8 cellular contexts compared by ENCODE assay signal in genomic region chr9:6014668-6015270, GRCh38. TPM values are rescaled to one million over a fixed set of nuclear protein-coding genes. Genes with fewer than 3 reads are reported as not detected.
A peak's percentile ranks its signal among the peaks of the same experiment; 100 is the strongest.
DNase-seq lines count a peak whose midpoint lies in the region; ATAC-seq, FAIRE-seq and TF ChIP-seq lines count a peak whose summit lies in the region.

No MANE protein-coding gene starts in this region.

- DNase-seq in BE2C (no peak), amniotic epithelial cell (ENCODE audit: low read depth) (peak; percentile 84), COLO829 (ENCODE audit: low spot score) (no peak), NCI-H2171 treated with DMSO at 0.1 percent for 48 hours (lab: John Stamatoyannopoulos, UW) (no peak), frontal cortex (ENCODE audit: low spot score in 2 of 2) (no peak)
- peak in 1 of 2 donors; percentile 59 for DNase-seq in stimulated activated effector memory CD8-positive, alpha-beta T cell treated with anti-CD3 and anti-CD28 coated beads, Interleukin-12 subunit alpha, Interleukin-12 subunit beta, amount 100 ng/mL, for 72 hours (ENCODE audit: low spot score in 2 of 2)

- WGBS in HUES64 = 24% methylated on average over 9 of the region's 9 CpGs

- H3K4me3 Mint-ChIP-seq in stimulated activated effector memory CD8-positive, alpha-beta T cell treated with anti-CD3 and anti-CD28 coated beads, Interleukin-12 subunit alpha, Interleukin-12 subunit beta, amount 100 ng/mL, for 72 hours = peak overlapping the region; percentile 95

- H3K9me3 Mint-ChIP-seq in stimulated activated effector memory CD8-positive, alpha-beta T cell treated with anti-CD3 and anti-CD28 coated beads, Interleukin-12 subunit alpha, Interleukin-12 subunit beta, amount 100 ng/mL, for 72 hours = peaks cover 3% of the 10 kb centered on the region

- peak overlapping the region; percentile 74 for H3K27ac ChIP-seq in HUES64 (ENCODE audit: low read depth, low read length)
- H3K27ac ChIP-seq in iPS-18a (ENCODE audit: low read length) = peak overlapping the region; percentile 52

- H3K36me3 ChIP-seq in BE2C (peaks cover 7% of the 10 kb centered on the region), HUES64 (ENCODE audit: insufficient read depth, low read length) (peaks cover 35% of the 10 kb centered on the region), iPS-18a (ENCODE audit: control insufficient read depth, low read depth, low read length) (peaks cover 24% of the 10 kb centered on the region)

- H3K27ac Mint-ChIP-seq in stimulated activated effector memory CD8-positive, alpha-beta T cell treated with anti-CD3 and anti-CD28 coated beads, Interleukin-12 subunit alpha, Interleukin-12 subunit beta, amount 100 ng/mL, for 72 hours = peak overlapping the region; percentile 96

- H3K4me3 ChIP-seq in BE2C (ENCODE audit: low read depth, low read length) = peak overlapping the region; percentile 94
- peak overlapping the region; percentile 95 for H3K4me3 ChIP-seq in HUES64 (ENCODE audit: low read length)
- H3K4me3 ChIP-seq in iPS-18a (ENCODE audit: low read length) = peak overlapping the region; percentile 81

- no peaks in the 10 kb centered on the region for H3K9me3 ChIP-seq in BE2C
- H3K9me3 ChIP-seq in HUES64 (ENCODE audit: insufficient read depth, low read depth, low read length) = no peaks in the 10 kb centered on the region
- no peaks in the 10 kb centered on the region for H3K9me3 ChIP-seq in iPS-18a (ENCODE audit: control insufficient read depth, low read depth, low read length)

- no peak for FAIRE-seq in frontal cortex (lab: Jason Lieb, UNC)

- peaks cover 58% of the 10 kb centered on the region for H3K36me3 Mint-ChIP-seq in stimulated activated effector memory CD8-positive, alpha-beta T cell treated with anti-CD3 and anti-CD28 coated beads, Interleukin-12 subunit alpha, Interleukin-12 subunit beta, amount 100 ng/mL, for 72 hours

- peak; percentile 75 for ATAC-seq in stimulated activated effector memory CD8-positive, alpha-beta T cell treated with anti-CD3 and anti-CD28 coated beads, Interleukin-12 subunit alpha, Interleukin-12 subunit beta, amount 100 ng/mL, for 72 hours

- no peak for TF ChIP-seq CTCF in BE2C (IDR thresholded peaks at IDR 0.05; ENCODE audit: low read depth, low read length)

- H3K27me3 ChIP-seq in BE2C (no peaks in the 10 kb centered on the region), HUES64 (ENCODE audit: insufficient read depth, low read length) (no peaks in the 10 kb centered on the region), iPS-18a (ENCODE audit: control insufficient read depth, insufficient read depth, low read length) (no peaks in the 10 kb centered on the region)

- H3K4me1 ChIP-seq in BE2C (no peaks in the 10 kb centered on the region), HUES64 (ENCODE audit: insufficient read depth, low read length) (peaks cover 5% of the 10 kb centered on the region; the same call in 1 of the 2 replicates), iPS-18a (ENCODE audit: control insufficient read depth, low read depth, low read length) (peaks cover 7% of the 10 kb centered on the region)

- peaks cover 46% of the 10 kb centered on the region for H3K4me1 Mint-ChIP-seq in stimulated activated effector memory CD8-positive, alpha-beta T cell treated with anti-CD3 and anti-CD28 coated beads, Interleukin-12 subunit alpha, Interleukin-12 subunit beta, amount 100 ng/mL, for 72 hours

- peak overlapping the region; percentile 95 for H3K9ac ChIP-seq in HUES64 (ENCODE audit: low read depth, low read length)
- H3K9ac ChIP-seq in iPS-18a (ENCODE audit: low read length) = peak overlapping the region; percentile 80

RNA-seq across cellular contexts. Expression of gene RANBP6, which starts 0.7 kb away (rescaled TPM):
- polyA plus RNA-seq in BE2C (2012; ENCODE audit: insufficient read depth, insufficient read length, low read depth) = 24.0 TPM
- polyA plus RNA-seq in HUES64 (2013, experiment 1 of 2) = 16.8 TPM
- 17.0 TPM for polyA plus RNA-seq in HUES64 (2013, experiment 2 of 2)
- total RNA-seq in frontal cortex = 79.9 TPM
